In genomic region chr11:67465190-67465522, GRCh38 we compare ENCODE assay signal across 8 cellular contexts. TPM values are rescaled to one million over a fixed set of nuclear protein-coding genes. Genes with fewer than 3 reads are reported as not detected.
DNase-seq lines count a peak whose midpoint lies in the region; ATAC-seq, FAIRE-seq and TF ChIP-seq lines count a peak whose summit lies in the region.

No MANE protein-coding gene starts in this region.

- H3K27ac ChIP-seq in cardiac muscle cell (peak overlapping the region; percentile 83), GM12878 (ENCODE audit: control insufficient read depth, insufficient read depth) (peak overlapping the region; percentile 93), lower lobe of right lung (peak overlapping the region; percentile 93), upper lobe of right lung (peak overlapping the region; percentile 92)

- WGBS in GM12878 (ENCODE audit: insufficient coverage, insufficient replicate concordance, low lambda C conversion rate, missing lambda C conversion rate): 0% methylated on average over 3 of the region's 3 CpGs

- TF ChIP-seq RAD21 in GM12878 (IDR thresholded peaks at IDR 0.05; ENCODE audit: insufficient read depth, low read depth, low read length): no peak

- peak overlapping the region; percentile 54 for H3K4me3 ChIP-seq in cardiac muscle cell
- peak overlapping the region; percentile 97 for H3K4me3 ChIP-seq in GM12878
- peak overlapping the region; percentile 67 for H3K4me3 ChIP-seq in lower lobe of right lung
- H3K4me3 ChIP-seq in upper lobe of right lung: peak overlapping the region; percentile 73

- in situ Hi-C loops in GM12878 (cut with MboI): no loop called here

- H3K36me3 ChIP-seq in cardiac muscle cell (no peaks in the 10 kb centered on the region), GM12878 (ENCODE audit: control insufficient read depth in 2 of 2, insufficient read depth in 2 of 2, low read length in 1 of 2) (no peaks in the 10 kb centered on the region; a peak in 1 of 4 replicates), lower lobe of right lung (peaks cover 6% of the 10 kb centered on the region), upper lobe of right lung (no peaks in the 10 kb centered on the region)

- no peak for ATAC-seq in Right ventricle myocardium superior (ENCODE audit: poor library complexity)
- no peak for ATAC-seq in GM12878
- ATAC-seq in lower lobe of right lung: no peak
- ATAC-seq in upper lobe of right lung: no peak
- ATAC-seq in GM21723 (IDR thresholded peaks at IDR 0.05; ENCODE audit: unreplicated experiment): no peak
- no peak for ATAC-seq in HG03135 (IDR thresholded peaks at IDR 0.05; ENCODE audit: unreplicated experiment)

- no peak for TF ChIP-seq POLR2A in GM12878 (IDR thresholded peaks at IDR 0.05; ENCODE audit: low read depth, low read length)

- SMC1A ChIA-PET in GM12878 (lab: Charles Lee; ENCODE audit: uncharacterized antibody, unreplicated experiment): interaction anchor here (0.9 to 5.2 kb wide), 5 partner anchors 18 to 62 kb away, joined by 3 to 46 read pairs (median 13); partner anchors contain the start of genes AIP, PPP1CA, PTPRCAP and TBC1D10C

- H3K9me3 ChIP-seq in cardiac muscle cell (ENCODE audit: low read depth) (no peaks in the 10 kb centered on the region), GM12878 (replicated peaks; ENCODE audit: control insufficient read depth, insufficient read depth, low read length) (no peaks in the 10 kb centered on the region), lower lobe of right lung (no peaks in the 10 kb centered on the region), upper lobe of right lung (no peaks in the 10 kb centered on the region)

- no peak for TF ChIP-seq EP300 in GM12878 (IDR thresholded peaks at IDR 0.05; ENCODE audit: borderline replicate concordance in 1 of 2, control insufficient read depth in 1 of 2, low read depth in 2 of 2, low read length in 2 of 2)

- peak overlapping the region; percentile 95 for H3K9ac ChIP-seq in GM12878 (ENCODE audit: control insufficient read depth, insufficient read depth, low read length)

- intact Hi-C loops in Right ventricle myocardium superior (cut with DNase I): loop anchor here (5.0 kb wide), 1 partner anchor 42 kb away; the partner anchor contains the start of genes CDK2AP2 and PITPNM1
- intact Hi-C loops in GM12878 (cut with micrococcal nuclease; ENCODE audit: unreplicated experiment): no loop called here
- intact Hi-C loops in lower lobe of right lung (cut with DNase I): no loop called here
- intact Hi-C loops in upper lobe of right lung (cut with DNase I): no loop called here

- no peaks in the 10 kb centered on the region for H4K20me1 ChIP-seq in GM12878 (ENCODE audit: control insufficient read depth, insufficient read depth)

- H3K79me2 ChIP-seq in GM12878 (ENCODE audit: control insufficient read depth, insufficient read depth, low read length): peaks cover 14% of the 10 kb centered on the region

- no peak for TF ChIP-seq CTCF in cardiac muscle cell (IDR thresholded peaks at IDR 0.05; ENCODE audit: low read depth, low read length)
- no peak for TF ChIP-seq CTCF in GM12878 (IDR thresholded peaks at IDR 0.05 in 2 of 3, conservative IDR thresholded peaks at IDR 0.05 in 1 of 3; ENCODE audit: control insufficient read depth in 2 of 3, extremely low read depth in 1 of 3, insufficient read depth in 1 of 3, low read depth in 3 of 3, low read length in 3 of 3)
- no peak for TF ChIP-seq CTCF in lower lobe of right lung (IDR thresholded peaks at IDR 0.05)
- TF ChIP-seq CTCF in upper lobe of right lung (IDR thresholded peaks at IDR 0.05): no peak
- no peak for TF ChIP-seq CTCF in GM10266 (IDR thresholded peaks at IDR 0.05; ENCODE audit: control insufficient read depth, insufficient read depth, low read depth, missing control alignments)

- RAD21 ChIA-PET in GM12878 (lab: Charles Lee; ENCODE audit: unreplicated experiment): interaction anchor here (0.5 to 5.5 kb wide), 12 partner anchors 18 to 114 kb away, joined by 3 to 72 read pairs (median 4); partner anchors contain the start of genes AIP, PPP1CA, PTPRCAP and TBC1D10C

- no TSS peak for BruUV-seq in GM12878 (replicated peaks; lab: Mats Ljungman, UMichigan)

- POLR2A ChIA-PET in GM12878 (lab: Charles Lee): interaction anchor here (0.5 to 8.1 kb wide), 13 partner anchors 18 to 1329 kb away, joined by 3 to 78 read pairs (median 4); partner anchors contain the start of genes AIP, PPP1CA, PTPRCAP and RAD9A

- H2AFZ ChIP-seq in GM12878 (ENCODE audit: control insufficient read depth, low read depth, low read length): no peak overlapping the region

- H3K27me3 ChIP-seq in cardiac muscle cell: no peaks in the 10 kb centered on the region
- no peaks in the 10 kb centered on the region for H3K27me3 ChIP-seq in GM12878 (replicated peaks in 1 of 2; ENCODE audit: control insufficient read depth in 2 of 2, insufficient read depth in 2 of 2, low read length in 1 of 2)
- no peaks in the 10 kb centered on the region for H3K27me3 ChIP-seq in lower lobe of right lung (ENCODE audit: low read depth)
- H3K27me3 ChIP-seq in upper lobe of right lung: no peaks in the 10 kb centered on the region

- CTCF ChIA-PET in GM12878 (lab: Yijun Ruan, JAX): interaction anchor here (0.9 to 5.1 kb wide), 6 partner anchors 18 to 149 kb away, joined by 3 to 36 read pairs (median 4); partner anchors contain the start of genes AIP, PPP1CA and PTPRCAP

- DNase-seq in cardiac muscle cell (ENCODE audit: low read depth in 1 of 2, low spot score in 1 of 2): no peak
- no peak for DNase-seq in Right ventricle myocardium superior
- no peak for DNase-seq in GM12878 (ENCODE audit: low read depth, low spot score)
- DNase-seq in lower lobe of right lung: no peak
- no peak for DNase-seq in upper lobe of right lung
- DNase-seq in GM10266 (ENCODE audit: extremely low spot score): no peak

- no peak for FAIRE-seq in GM12878 (lab: Jason Lieb, UNC)

- H3K4me1 ChIP-seq in cardiac muscle cell (ENCODE audit: low read depth) (peaks cover 4% of the 10 kb centered on the region), GM12878 (ENCODE audit: control insufficient read depth, insufficient read depth, low read length) (peaks cover 37% of the 10 kb centered on the region), lower lobe of right lung (peaks cover 49% of the 10 kb centered on the region), upper lobe of right lung (peaks cover 26% of the 10 kb centered on the region)

- peak overlapping the region; percentile 100 for H3K4me2 ChIP-seq in GM12878 (ENCODE audit: control insufficient read depth, insufficient read depth)

RNA-seq across cellular contexts. Expression of gene TMEM134, which starts 3.9 kb away (rescaled TPM):
- 166 and 326 TPM in 2 replicates for total RNA-seq in cardiac muscle cell
- 255 and 272 TPM in 2 replicates for polyA plus RNA-seq in cardiac muscle cell
- total RNA-seq in Right ventricle myocardium superior: 82.9 TPM
- total RNA-seq in GM12878 (2013; cell fraction: nucleolus; rRNA removed): 35.2 and 57.3 TPM in 2 replicates
- 20.0 and 30.5 TPM in 2 replicates for total RNA-seq in GM12878 (2014; rRNA removed)
- total RNA-seq in GM12878 (2014; rRNA removed; fragmentation: Illumina TruSeq; extraction: Trizol): 10.6 and 12.0 TPM in 2 replicates
- total RNA-seq in GM12878 (2021): 42.5 and 45.0 TPM in 2 replicates
- polyA plus RNA-seq in GM12878 (2011; ENCODE audit: low read depth): 7.9 TPM
- 10.8 and 25.0 TPM in 2 replicates for polyA plus RNA-seq in GM12878 (2011; rRNA removed)
- 93.1 and 93.6 TPM in 2 replicates for polyA plus RNA-seq in GM12878 (2011; cell fraction: cytosol; rRNA removed)
- polyA plus RNA-seq in GM12878 (2011; cell fraction: nucleus; rRNA removed): 59.5 and 70.8 TPM in 2 replicates
- polyA plus RNA-seq in GM12878 (2012): 43.8 and 59.2 TPM in 2 replicates
- 2.0 and 11.2 TPM in 2 replicates for polyA plus RNA-seq in GM12878 (2014; fragmentation: Illumina TruSeq; extraction: Trizol)
- 1 to 10 TPM; 1.6 to 7.0 TPM for polyA plus RNA-seq in GM12878 (2014; fragmentation: Nextera tagmentation; extraction: Ambion mirVana)
- 90.7 and 93.8 TPM in 2 replicates for polyA plus RNA-seq in GM12878 (2014; rRNA removed)
- polyA plus RNA-seq in GM12878 (2016; fragmentation: Nextera tagmentation; extraction: Ambion mirVana): 10 to 100 TPM; 58.9 to 64.3 TPM
- 3.1 and 14.1 TPM in 2 replicates for polyA minus RNA-seq in GM12878 (2011; rRNA and poly(A)+ RNA removed)
- 11.1 and 11.8 TPM in 2 replicates for polyA minus RNA-seq in GM12878 (2011; cell fraction: cytosol; rRNA and poly(A)+ RNA removed)
- polyA minus RNA-seq in GM12878 (2011; cell fraction: nucleus; rRNA and poly(A)+ RNA removed): 8.7 and 14.6 TPM in 2 replicates
- 49.1 TPM for total RNA-seq in lower lobe of right lung
- total RNA-seq in upper lobe of right lung: 46.9 TPM

RNA-seq across cellular contexts. Expression of gene CABP4, which starts 10.0 kb away (rescaled TPM):
- total RNA-seq in cardiac muscle cell (0.32 TPM in 1 of 2 replicates, not detected in the other), Right ventricle myocardium superior (0.75 TPM), GM12878 (2014; rRNA removed) (not detected in 2 replicates), GM12878 (2014; rRNA removed; fragmentation: Illumina TruSeq; extraction: Trizol) (0.13 and 0.18 TPM in 2 replicates), GM12878 (2021) (0.41 and 0.69 TPM in 2 replicates), lower lobe of right lung (4.0 TPM), upper lobe of right lung (3.2 TPM)
- polyA plus RNA-seq in cardiac muscle cell (0.55 TPM in 1 of 2 replicates, not detected in the other), GM12878 (2011; rRNA removed) (0.27 and 0.55 TPM in 2 replicates), GM12878 (2014; fragmentation: Illumina TruSeq; extraction: Trizol) (0.04 and 0.44 TPM in 2 replicates), GM12878 (2014; fragmentation: Nextera tagmentation; extraction: Ambion mirVana) (under 1 TPM; 0.05 to 0.06 TPM), GM12878 (2014; rRNA removed) (0.15 and 0.19 TPM in 2 replicates), GM12878 (2016; fragmentation: Nextera tagmentation; extraction: Ambion mirVana) (under 1 TPM in 1 of 2 experiments, not detected in 1; 0.15 TPM)
- total RNA-seq in GM12878 (2013; cell fraction: nucleolus; rRNA removed): 5.1 and 6.4 TPM in 2 replicates
- 0.30 TPM for polyA plus RNA-seq in GM12878 (2011; ENCODE audit: low read depth)
- polyA plus RNA-seq in GM12878 (2011; cell fraction: cytosol; rRNA removed): 0.04 and 0.12 TPM in 2 replicates
- 0.79 and 0.94 TPM in 2 replicates for polyA plus RNA-seq in GM12878 (2011; cell fraction: nucleus; rRNA removed)
- 0.51 and 0.84 TPM in 2 replicates for polyA plus RNA-seq in GM12878 (2012)
- polyA minus RNA-seq in GM12878 (2011; rRNA and poly(A)+ RNA removed): not detected in 2 replicates
- polyA minus RNA-seq in GM12878 (2011; cell fraction: cytosol; rRNA and poly(A)+ RNA removed): not detected in 2 replicates
- 0.29 TPM in 1 of 2 replicates, not detected in the other for polyA minus RNA-seq in GM12878 (2011; cell fraction: nucleus; rRNA and poly(A)+ RNA removed)

RNA-seq across cellular contexts. Expression of gene GPR152, which starts 12.6 kb away (rescaled TPM):
- total RNA-seq in cardiac muscle cell (0.35 TPM in 1 of 2 replicates, not detected in the other), Right ventricle myocardium superior (not detected), GM12878 (2014; rRNA removed) (not detected in 2 replicates), GM12878 (2014; rRNA removed; fragmentation: Illumina TruSeq; extraction: Trizol) (not detected in 2 replicates), GM12878 (2021) (not detected in 2 replicates), lower lobe of right lung (not detected), upper lobe of right lung (not detected)
- polyA plus RNA-seq in cardiac muscle cell (not detected in 2 replicates), GM12878 (2011; rRNA removed) (not detected in 2 replicates), GM12878 (2014; fragmentation: Illumina TruSeq; extraction: Trizol) (not detected in 2 replicates), GM12878 (2014; fragmentation: Nextera tagmentation; extraction: Ambion mirVana) (not detected), GM12878 (2014; rRNA removed) (not detected in 2 replicates), GM12878 (2016; fragmentation: Nextera tagmentation; extraction: Ambion mirVana) (not detected)
- total RNA-seq in GM12878 (2013; cell fraction: nucleolus; rRNA removed): not detected in 2 replicates
- polyA plus RNA-seq in GM12878 (2011; ENCODE audit: low read depth): not detected
- not detected in 2 replicates for polyA plus RNA-seq in GM12878 (2011; cell fraction: cytosol; rRNA removed)
- polyA plus RNA-seq in GM12878 (2011; cell fraction: nucleus; rRNA removed): not detected in 2 replicates
- polyA plus RNA-seq in GM12878 (2012): 0.18 and 0.20 TPM in 2 replicates
- polyA minus RNA-seq in GM12878 (2011; rRNA and poly(A)+ RNA removed): not detected in 2 replicates
- not detected in 2 replicates for polyA minus RNA-seq in GM12878 (2011; cell fraction: cytosol; rRNA and poly(A)+ RNA removed)
- not detected in 2 replicates for polyA minus RNA-seq in GM12878 (2011; cell fraction: nucleus; rRNA and poly(A)+ RNA removed)

RNA-seq across cellular contexts. Expression of gene AIP, which starts 17.7 kb away (rescaled TPM):
- total RNA-seq in cardiac muscle cell: 64.7 and 73.7 TPM in 2 replicates
- 40.4 and 46.4 TPM in 2 replicates for polyA plus RNA-seq in cardiac muscle cell
- 50.6 TPM for total RNA-seq in Right ventricle myocardium superior
- 36.0 and 38.7 TPM in 2 replicates for total RNA-seq in GM12878 (2013; cell fraction: nucleolus; rRNA removed)
- 135 and 139 TPM in 2 replicates for total RNA-seq in GM12878 (2014; rRNA removed)
- total RNA-seq in GM12878 (2014; rRNA removed; fragmentation: Illumina TruSeq; extraction: Trizol): 67.2 and 67.6 TPM in 2 replicates
- total RNA-seq in GM12878 (2021): 128 and 129 TPM in 2 replicates
- polyA plus RNA-seq in GM12878 (2011; ENCODE audit: low read depth): 103 TPM
- 77.2 and 144 TPM in 2 replicates for polyA plus RNA-seq in GM12878 (2011; rRNA removed)
- polyA plus RNA-seq in GM12878 (2011; cell fraction: cytosol; rRNA removed): 217 and 298 TPM in 2 replicates
- 166 and 189 TPM in 2 replicates for polyA plus RNA-seq in GM12878 (2011; cell fraction: nucleus; rRNA removed)
- polyA plus RNA-seq in GM12878 (2012): 118 and 132 TPM in 2 replicates
- 20.7 and 47.5 TPM in 2 replicates for polyA plus RNA-seq in GM12878 (2014; fragmentation: Illumina TruSeq; extraction: Trizol)
- polyA plus RNA-seq in GM12878 (2014; fragmentation: Nextera tagmentation; extraction: Ambion mirVana): 10 to 100 TPM; 12.6 to 29.7 TPM
- 164 and 168 TPM in 2 replicates for polyA plus RNA-seq in GM12878 (2014; rRNA removed)
- polyA plus RNA-seq in GM12878 (2016; fragmentation: Nextera tagmentation; extraction: Ambion mirVana): 100 to 1,000 TPM; 103 to 105 TPM
- 109 and 173 TPM in 2 replicates for polyA minus RNA-seq in GM12878 (2011; rRNA and poly(A)+ RNA removed)
- 53.0 and 57.6 TPM in 2 replicates for polyA minus RNA-seq in GM12878 (2011; cell fraction: cytosol; rRNA and poly(A)+ RNA removed)
- polyA minus RNA-seq in GM12878 (2011; cell fraction: nucleus; rRNA and poly(A)+ RNA removed): 30.3 and 38.4 TPM in 2 replicates
- 85.2 TPM for total RNA-seq in lower lobe of right lung
- total RNA-seq in upper lobe of right lung: 87.0 TPM

RNA-seq across cellular contexts. Expression of gene CORO1B, which starts 21.9 kb away (rescaled TPM):
- 59.9 and 74.7 TPM in 2 replicates for total RNA-seq in cardiac muscle cell
- 51.1 and 61.5 TPM in 2 replicates for polyA plus RNA-seq in cardiac muscle cell
- total RNA-seq in Right ventricle myocardium superior: 27.1 TPM
- total RNA-seq in GM12878 (2013; cell fraction: nucleolus; rRNA removed): 27.7 and 31.4 TPM in 2 replicates
- 21.3 and 24.6 TPM in 2 replicates for total RNA-seq in GM12878 (2014; rRNA removed)
- 6.3 and 7.4 TPM in 2 replicates for total RNA-seq in GM12878 (2014; rRNA removed; fragmentation: Illumina TruSeq; extraction: Trizol)
- 28.5 and 30.6 TPM in 2 replicates for total RNA-seq in GM12878 (2021)
- 6.5 TPM for polyA plus RNA-seq in GM12878 (2011; ENCODE audit: low read depth)
- 8.0 and 26.4 TPM in 2 replicates for polyA plus RNA-seq in GM12878 (2011; rRNA removed)
- 36.3 and 58.1 TPM in 2 replicates for polyA plus RNA-seq in GM12878 (2011; cell fraction: cytosol; rRNA removed)
- 85.0 and 107 TPM in 2 replicates for polyA plus RNA-seq in GM12878 (2011; cell fraction: nucleus; rRNA removed)
- 26.2 and 37.8 TPM in 2 replicates for polyA plus RNA-seq in GM12878 (2012)
- 2.5 and 7.0 TPM in 2 replicates for polyA plus RNA-seq in GM12878 (2014; fragmentation: Illumina TruSeq; extraction: Trizol)
- polyA plus RNA-seq in GM12878 (2014; fragmentation: Nextera tagmentation; extraction: Ambion mirVana): 1 to 10 TPM in 1 of 2 experiments, under 1 TPM in 1; 0.24 to 1.9 TPM
- 21.7 and 26.9 TPM in 2 replicates for polyA plus RNA-seq in GM12878 (2014; rRNA removed)
- polyA plus RNA-seq in GM12878 (2016; fragmentation: Nextera tagmentation; extraction: Ambion mirVana): 10 to 100 TPM; 23.6 to 25.1 TPM
- 25.8 and 31.5 TPM in 2 replicates for polyA minus RNA-seq in GM12878 (2011; rRNA and poly(A)+ RNA removed)
- 16.2 and 16.5 TPM in 2 replicates for polyA minus RNA-seq in GM12878 (2011; cell fraction: cytosol; rRNA and poly(A)+ RNA removed)
- polyA minus RNA-seq in GM12878 (2011; cell fraction: nucleus; rRNA and poly(A)+ RNA removed): 31.6 and 47.2 TPM in 2 replicates
- 150 TPM for total RNA-seq in lower lobe of right lung
- total RNA-seq in upper lobe of right lung: 132 TPM
